In genomic region chr21:43928230-43928607, GRCh38 we compare ENCODE assay signal across 2 cellular contexts.
TF ChIP-seq lines count a peak whose summit lies in the region.

No MANE protein-coding gene starts in this region.

TF ChIP-seq in K562, 482 proteins besides CTCF, POLR2A, EP300 and RAD21 (continued from another document and continues in another):
- TF ChIP-seq, protein P1, sequence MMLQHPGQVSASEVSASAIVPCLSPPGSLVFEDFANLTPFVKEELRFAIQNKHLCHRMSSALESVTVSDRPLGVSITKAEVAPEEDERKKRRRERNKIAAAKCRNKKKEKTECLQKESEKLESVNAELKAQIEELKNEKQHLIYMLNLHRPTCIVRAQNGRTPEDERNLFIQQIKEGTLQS (IDR thresholded peaks at IDR 0.05) = no peak
- TF ChIP-seq, protein P1 (CRISPR knock-in tag; conservative IDR thresholded peaks at IDR 0.05) = no peak
- TF ChIP-seq PHF21A (IDR thresholded peaks at IDR 0.05; ENCODE audit: borderline replicate concordance, low read depth) (no peak), ZNF444 (CRISPR knock-in tag; IDR thresholded peaks at IDR 0.05) (no peak), ELF1 (tag; IDR thresholded peaks at IDR 0.05) (no peak), ZNF449 (CRISPR knock-in tag; IDR thresholded peaks at IDR 0.05) (no peak), GABPB2 (CRISPR knock-in tag; conservative IDR thresholded peaks at IDR 0.05) (no peak), FOXJ3 (CRISPR knock-in tag; IDR thresholded peaks at IDR 0.05) (no peak), MAFF (IDR thresholded peaks at IDR 0.05; ENCODE audit: low read length) (peak; percentile 92), GABPA (tag; conservative IDR thresholded peaks at IDR 0.05; ENCODE audit: low read depth) (no peak), BRD9 (IDR thresholded peaks at IDR 0.05; ENCODE audit: low read depth, partially characterized antibody) (no peak), HMGXB4 (CRISPR knock-in tag; IDR thresholded peaks at IDR 0.05) (no peak), SRSF7 (optimal IDR thresholded peaks at IDR 0.05; ENCODE audit: low read depth, low read length) (no peak), NFRKB (IDR thresholded peaks at IDR 0.05; ENCODE audit: low read depth) (no peak), NCOA1 (IDR thresholded peaks at IDR 0.05; ENCODE audit: low read depth) (no peak), ZNF184 (CRISPR knock-in tag; IDR thresholded peaks at IDR 0.05) (no peak), HEY1 (CRISPR knock-in tag; IDR thresholded peaks at IDR 0.05; ENCODE audit: borderline replicate concordance) (no peak), SMARCA5 (IDR thresholded peaks at IDR 0.05) (no peak), MEF2D (tag; conservative IDR thresholded peaks at IDR 0.05; ENCODE audit: low read depth) (no peak), POLR3G (IDR thresholded peaks at IDR 0.05; ENCODE audit: extremely low read depth, insufficient read length, insufficient replicate concordance) (no peak), ZNF707 (CRISPR knock-in tag; conservative IDR thresholded peaks at IDR 0.05) (no peak)
- TF ChIP-seq, protein P2, sequence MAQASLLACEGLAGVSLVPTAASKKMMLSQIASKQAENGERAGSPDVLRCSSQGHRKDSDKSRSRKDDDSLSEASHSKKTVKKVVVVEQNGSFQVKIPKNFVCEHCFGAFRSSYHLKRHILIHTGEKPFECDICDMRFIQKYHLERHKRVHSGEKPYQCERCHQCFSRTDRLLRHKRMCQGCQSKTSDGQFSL (CRISPR knock-in tag; IDR thresholded peaks at IDR 0.05) = no peak
- TF ChIP-seq, protein P2 (tag; IDR thresholded peaks at IDR 0.05) = no peak
- TF ChIP-seq, protein P3, sequence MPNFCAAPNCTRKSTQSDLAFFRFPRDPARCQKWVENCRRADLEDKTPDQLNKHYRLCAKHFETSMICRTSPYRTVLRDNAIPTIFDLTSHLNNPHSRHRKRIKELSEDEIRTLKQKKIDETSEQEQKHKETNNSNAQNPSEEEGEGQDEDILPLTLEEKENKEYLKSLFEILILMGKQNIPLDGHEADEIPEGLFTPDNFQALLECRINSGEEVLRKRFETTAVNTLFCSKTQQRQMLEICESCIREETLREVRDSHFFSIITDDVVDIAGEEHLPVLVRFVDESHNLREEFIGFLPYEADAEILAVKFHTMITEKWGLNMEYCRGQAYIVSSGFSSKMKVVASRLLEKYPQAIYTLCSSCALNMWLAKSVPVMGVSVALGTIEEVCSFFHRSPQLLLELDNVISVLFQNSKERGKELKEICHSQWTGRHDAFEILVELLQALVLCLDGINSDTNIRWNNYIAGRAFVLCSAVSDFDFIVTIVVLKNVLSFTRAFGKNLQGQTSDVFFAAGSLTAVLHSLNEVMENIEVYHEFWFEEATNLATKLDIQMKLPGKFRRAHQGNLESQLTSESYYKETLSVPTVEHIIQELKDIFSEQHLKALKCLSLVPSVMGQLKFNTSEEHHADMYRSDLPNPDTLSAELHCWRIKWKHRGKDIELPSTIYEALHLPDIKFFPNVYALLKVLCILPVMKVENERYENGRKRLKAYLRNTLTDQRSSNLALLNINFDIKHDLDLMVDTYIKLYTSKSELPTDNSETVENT (CRISPR knock-in tag; IDR thresholded peaks at IDR 0.05) = no peak
- TF ChIP-seq, protein P4, sequence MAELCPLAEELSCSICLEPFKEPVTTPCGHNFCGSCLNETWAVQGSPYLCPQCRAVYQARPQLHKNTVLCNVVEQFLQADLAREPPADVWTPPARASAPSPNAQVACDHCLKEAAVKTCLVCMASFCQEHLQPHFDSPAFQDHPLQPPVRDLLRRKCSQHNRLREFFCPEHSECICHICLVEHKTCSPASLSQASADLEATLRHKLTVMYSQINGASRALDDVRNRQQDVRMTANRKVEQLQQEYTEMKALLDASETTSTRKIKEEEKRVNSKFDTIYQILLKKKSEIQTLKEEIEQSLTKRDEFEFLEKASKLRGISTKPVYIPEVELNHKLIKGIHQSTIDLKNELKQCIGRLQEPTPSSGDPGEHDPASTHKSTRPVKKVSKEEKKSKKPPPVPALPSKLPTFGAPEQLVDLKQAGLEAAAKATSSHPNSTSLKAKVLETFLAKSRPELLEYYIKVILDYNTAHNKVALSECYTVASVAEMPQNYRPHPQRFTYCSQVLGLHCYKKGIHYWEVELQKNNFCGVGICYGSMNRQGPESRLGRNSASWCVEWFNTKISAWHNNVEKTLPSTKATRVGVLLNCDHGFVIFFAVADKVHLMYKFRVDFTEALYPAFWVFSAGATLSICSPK (IDR thresholded peaks at IDR 0.05; ENCODE audit: borderline replicate concordance) = no peak

TF ChIP-seq in HepG2, 621 proteins besides CTCF, POLR2A, EP300 and RAD21 (continued from another document):
- TF ChIP-seq NFAT5 (CRISPR knock-in tag; IDR thresholded peaks at IDR 0.05) (no peak), MTF2 (CRISPR knock-in tag; IDR thresholded peaks at IDR 0.05; ENCODE audit: borderline replicate concordance) (no peak), HMGA1 (CRISPR knock-in tag; conservative IDR thresholded peaks at IDR 0.05) (no peak), MTA1 (CRISPR knock-in tag; IDR thresholded peaks at IDR 0.05; ENCODE audit: borderline replicate concordance) (no peak), ZNF562 (CRISPR knock-in tag; IDR thresholded peaks at IDR 0.05; ENCODE audit: borderline replicate concordance) (no peak), ZKSCAN8 (CRISPR knock-in tag; IDR thresholded peaks at IDR 0.05; ENCODE audit: borderline replicate concordance) (no peak), IKZF4 (CRISPR knock-in tag; IDR thresholded peaks at IDR 0.05; ENCODE audit: borderline replicate concordance, low read depth, not compliant biosample characterization) (no peak), ZBTB38 (CRISPR knock-in tag; IDR thresholded peaks at IDR 0.05) (no peak), ZNF441 (CRISPR knock-in tag; IDR thresholded peaks at IDR 0.05; ENCODE audit: borderline replicate concordance) (no peak), ZNF552 (CRISPR knock-in tag; IDR thresholded peaks at IDR 0.05; ENCODE audit: borderline replicate concordance) (no peak), CENPBD1 (CRISPR knock-in tag; IDR thresholded peaks at IDR 0.05; ENCODE audit: borderline replicate concordance, low read depth) (no peak), MAFK (conservative IDR thresholded peaks at IDR 0.05 in 1 of 2, IDR thresholded peaks at IDR 0.05 in 1 of 2; ENCODE audit: low read length in 2 of 2) (peak; percentile 96 to 98), MAFF (IDR thresholded peaks at IDR 0.05; ENCODE audit: low read depth, low read length) (peak; percentile 97), ZFY (CRISPR knock-in tag; IDR thresholded peaks at IDR 0.05) (no peak)
